ENCODE assay signal across 13 cellular contexts in the genomic region with DNA sequence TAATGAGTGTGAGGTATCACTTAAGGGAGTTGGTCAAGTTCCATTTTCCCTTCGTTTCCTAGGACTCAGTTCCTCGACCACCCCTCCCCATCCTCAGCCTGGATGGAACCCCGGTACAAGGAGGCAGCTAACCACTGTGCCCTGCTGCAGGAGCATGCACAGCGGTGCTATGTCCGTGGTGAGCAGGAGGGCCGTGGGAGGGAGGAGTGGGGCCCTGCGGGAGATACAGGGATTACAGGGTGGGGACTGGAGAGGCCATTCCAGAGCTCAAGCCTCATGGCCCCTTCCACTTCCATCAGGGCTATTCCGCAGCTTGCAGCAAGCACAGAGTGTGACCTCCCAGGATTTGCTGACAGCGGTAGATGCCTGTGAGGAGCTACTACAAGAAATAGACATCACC. TPM values are rescaled to one million over a fixed set of nuclear protein-coding genes. Genes with fewer than 3 reads are reported as not detected.
DNase-seq lines count a peak whose midpoint lies in the region; ATAC-seq and TF ChIP-seq lines count a peak whose summit lies in the region.
"Had no signal": no experiment of that assay in that cellular context is flagged by ENCODE, and none has a peak within 500 bp of the region (broad histone marks: within the 10 kb centered on the region; RNA-seq: fewer than 3 reads in every experiment).

No MANE protein-coding gene starts in this region.

- H3K36me3 Mint-ChIP-seq in Calu3 (ENCODE audit: insufficient read depth, unreplicated experiment) (peaks cover 63% of the 10 kb centered on the region), neural crest cell (ENCODE audit: low read depth) (peaks cover 18% of the 10 kb centered on the region)

- H3K4me3 ChIP-seq in OCI-LY7 (ENCODE audit: low read depth, low read length, poor library complexity, severe bottlenecking) (no peak overlapping the region), upper lobe of right lung (no peak overlapping the region)
- H3K4me3 ChIP-seq: GM23248 had no signal

- DNase-seq in Calu3 (no peak), OCI-LY7 (ENCODE audit: low spot score) (no peak), neural crest cell (ENCODE audit: low read depth, low spot score) (no peak), upper lobe of right lung (peak; percentile 48), OCI-M1 (lab: John Stamatoyannopoulos, UW) (no peak), GM19240 (ENCODE audit: insufficient read length, low spot score) (no peak)
- DNase-seq: C1 segment of cervical spinal cord; CD4-positive, alpha-beta memory T cell; GDM1; GM23248 had no signal

- H3K4me1 Mint-ChIP-seq in Calu3 (ENCODE audit: low read depth, unreplicated experiment) (peaks cover 15% of the 10 kb centered on the region), neural crest cell (no peaks in the 10 kb centered on the region)
- H3K4me1 Mint-ChIP-seq: B cell had no signal

- CTCF ChIA-PET in Calu3 (lab: Charles Lee) (no interaction called here), OCI-LY7 (lab: Charles Lee; ENCODE audit: unreplicated experiment) (no interaction called here)

- H4K20me1 ChIP-seq in OCI-LY7 (ENCODE audit: insufficient read depth, low read length) = no peaks in the 10 kb centered on the region

- H3K4me3 Mint-ChIP-seq in Calu3 (ENCODE audit: low read depth, unreplicated experiment) (no peak overlapping the region), neural crest cell (no peak overlapping the region)
- H3K4me3 Mint-ChIP-seq: B cell; CD4-positive, alpha-beta memory T cell had no signal

- peaks cover 80% of the 10 kb centered on the region for H3K36me3 ChIP-seq in OCI-LY7 (ENCODE audit: insufficient read depth, low read length)
- peaks cover 92% of the 10 kb centered on the region for H3K36me3 ChIP-seq in upper lobe of right lung

- H3K27ac ChIP-seq in OCI-LY7 (ENCODE audit: low read depth, low read length, poor library complexity, severe bottlenecking) (no peak overlapping the region), upper lobe of right lung (no peak overlapping the region)
- H3K27ac ChIP-seq: GM23248, HL-60 had no signal

- intact Hi-C loops in Calu3 (cut with micrococcal nuclease; ENCODE audit: unreplicated experiment) (no loop called here), OCI-LY7 (cut with micrococcal nuclease; ENCODE audit: unreplicated experiment) (no loop called here), upper lobe of right lung (cut with DNase I) (no loop called here)

- H3K27me3 Mint-ChIP-seq in Calu3 (ENCODE audit: unreplicated experiment) (no peaks in the 10 kb centered on the region), neural crest cell (ENCODE audit: low read depth) (no peaks in the 10 kb centered on the region)
- H3K27me3 Mint-ChIP-seq: B cell; CD4-positive, alpha-beta memory T cell had no signal

- BruUV-seq in Calu3 (replicated peaks; lab: Mats Ljungman, UMichigan) (TSS peak; percentile 19), OCI-LY7 (replicated peaks; lab: Mats Ljungman, UMichigan) (TSS peak; percentile 56)

- H3K27ac Mint-ChIP-seq in Calu3 (ENCODE audit: unreplicated experiment) (no peak overlapping the region), neural crest cell (ENCODE audit: unreplicated experiment) (peak overlapping the region; percentile 27)
- H3K27ac Mint-ChIP-seq: B cell had no signal

- H3K9me3 Mint-ChIP-seq in Calu3 (ENCODE audit: low read depth, unreplicated experiment) (no peaks in the 10 kb centered on the region), neural crest cell (no peaks in the 10 kb centered on the region)
- H3K9me3 Mint-ChIP-seq: CD4-positive, alpha-beta memory T cell had no signal

- no peaks in the 10 kb centered on the region for H3K79me2 ChIP-seq in OCI-LY7 (ENCODE audit: insufficient read depth, low read depth, low read length)

- TF ChIP-seq CTCF in Calu3 (IDR thresholded peaks at IDR 0.05; ENCODE audit: unreplicated experiment) = no peak
- TF ChIP-seq CTCF in OCI-LY7 (conservative IDR thresholded peaks at IDR 0.05; ENCODE audit: low read length) = no peak
- no peak for TF ChIP-seq CTCF in neural crest cell (conservative IDR thresholded peaks at IDR 0.05)
- no peak for TF ChIP-seq CTCF in upper lobe of right lung (IDR thresholded peaks at IDR 0.05)

- no peak overlapping the region for H3K4me2 ChIP-seq in OCI-LY7 (ENCODE audit: low read length)

- H3K9me2 ChIP-seq in OCI-LY7 (ENCODE audit: insufficient read depth, low read length) = no peaks in the 10 kb centered on the region

- H3K9me3 ChIP-seq in OCI-LY7 (ENCODE audit: low read length) (no peaks in the 10 kb centered on the region), upper lobe of right lung (no peaks in the 10 kb centered on the region)

- POLR2A ChIA-PET in OCI-LY7 (lab: Charles Lee) = interaction anchor here (0.6 kb wide), 1 partner anchor 1425 kb away, joined by 3 read pairs; no protein-coding TSS in a partner anchor

- no peaks in the 10 kb centered on the region for H3K4me1 ChIP-seq in OCI-LY7 (ENCODE audit: insufficient read depth, low read length, poor library complexity, severe bottlenecking)
- H3K4me1 ChIP-seq in upper lobe of right lung = no peaks in the 10 kb centered on the region

- H3K27me3 ChIP-seq in upper lobe of right lung = no peaks in the 10 kb centered on the region

- ATAC-seq in upper lobe of right lung (no peak), GM19397 (IDR thresholded peaks at IDR 0.05; ENCODE audit: unreplicated experiment) (no peak)

- no peak overlapping the region for H2AFZ ChIP-seq in OCI-LY7 (ENCODE audit: low read length)
- H2AFZ ChIP-seq: GM23248 had no signal

RNA-seq across cellular contexts. Expression of a gene that starts 25.8 kb away (rescaled TPM):
- 44.4 and 67.4 TPM in 2 replicates for total RNA-seq in Calu3 (2022)
- not detected in 2 replicates for total RNA-seq in OCI-LY7 (2014; rRNA removed; shearing (Covaris generic))
- total RNA-seq in OCI-LY7 (2022) = not detected in 2 replicates
- total RNA-seq in neural crest cell = 42.9 and 46.6 TPM in 2 replicates
- 72.6 TPM for total RNA-seq in upper lobe of right lung

RNA-seq across cellular contexts. Expression of a gene that starts 38.2 kb away (rescaled TPM):
- 77.3 and 78.7 TPM in 2 replicates for total RNA-seq in Calu3 (2022)
- total RNA-seq in OCI-LY7 (2014; rRNA removed; shearing (Covaris generic)) = 25.2 and 33.7 TPM in 2 replicates
- 79.4 and 79.8 TPM in 2 replicates for total RNA-seq in OCI-LY7 (2022)
- total RNA-seq in neural crest cell = 39.4 and 42.0 TPM in 2 replicates
- 70.4 TPM for total RNA-seq in upper lobe of right lung

RNA-seq across cellular contexts. Expression of a gene that starts 38.3 kb away (rescaled TPM):
- total RNA-seq in Calu3 (2022) (31.1 and 32.8 TPM in 2 replicates), OCI-LY7 (2022) (37.8 and 38.4 TPM in 2 replicates), neural crest cell (30.8 and 33.9 TPM in 2 replicates), upper lobe of right lung (37.3 TPM)
- total RNA-seq in OCI-LY7 (2014; rRNA removed; shearing (Covaris generic)) = 37.6 and 38.8 TPM in 2 replicates

Comparison
In these comparisons a context has a peak if more than half of its experiments do, and no peak if none do; other contexts are left out.
1. RNA of a gene that starts 25.8 kb away (total RNA-seq): 72.6 TPM in upper lobe of right lung (single experiment), 44.4 to 67.4 TPM in Calu3 and 42.9 to 46.6 TPM in neural crest cell; not detected in OCI-LY7; every median in the first group is over 10 times any median in the second.